ENCODE assay signal across 13 cellular contexts in the genomic region with DNA sequence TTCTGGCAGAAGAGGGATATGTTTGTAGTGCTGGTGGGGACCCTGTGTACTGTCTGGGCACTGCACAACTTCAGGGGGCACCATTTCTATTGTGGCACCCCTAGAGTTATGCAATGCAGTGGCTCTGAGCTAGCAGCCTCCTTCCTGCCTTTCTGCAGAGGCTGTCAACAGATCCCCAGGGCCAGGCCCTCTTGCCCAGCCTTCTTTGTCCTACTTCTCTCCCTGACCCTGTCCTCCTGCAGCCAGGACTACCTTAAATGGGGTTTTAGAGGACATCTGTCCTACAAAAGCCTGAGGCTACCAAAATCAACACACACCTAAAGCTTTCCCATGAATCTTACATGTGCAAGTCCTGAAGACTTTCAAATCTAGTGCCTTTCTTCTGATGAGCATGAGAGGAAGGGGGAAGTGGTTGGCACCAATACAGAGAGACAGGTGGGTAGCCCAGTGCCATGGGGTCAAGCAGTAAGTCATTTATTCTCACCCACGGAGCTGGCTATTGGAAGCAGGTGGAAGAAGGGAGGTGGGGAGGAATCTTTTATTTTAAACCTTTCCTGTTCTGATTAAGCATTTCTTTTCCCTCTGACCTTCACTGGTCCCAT. TPM values are rescaled to one million over a fixed set of nuclear protein-coding genes. Genes with fewer than 3 reads are reported as not detected.
DNase-seq lines count a peak whose midpoint lies in the region; ATAC-seq and TF ChIP-seq lines count a peak whose summit lies in the region.
"Had no signal": no experiment of that assay in that cellular context is flagged by ENCODE, and none has a peak within 500 bp of the region (broad histone marks: within the 10 kb centered on the region; RNA-seq: fewer than 3 reads in every experiment).

No MANE protein-coding gene starts in this region.

- CTCF ChIA-PET in CD8-positive, alpha-beta T cell (lab: Charles Lee), result interaction anchor here (0.6 to 2.9 kb wide), 6 partner anchors 38 to 251 kb away, joined by 3 to 14 read pairs (median 3); no protein-coding TSS in a partner anchor

- H3K36me3 ChIP-seq in CD8-positive, alpha-beta T cell (ENCODE audit: insufficient read depth, low read length), result peaks cover 34% of the 10 kb centered on the region
- H3K36me3 ChIP-seq in mucosa of descending colon (ENCODE audit: low read depth), result no peaks in the 10 kb centered on the region

- DNase-seq in CD8-positive, alpha-beta T cell, result peak in 2 of 7 experiments; percentile 18 to 55
- peak; percentile 18 for DNase-seq in GM20000 (ENCODE audit: low spot score)
- DNase-seq in activated naive CD8-positive, alpha-beta T cell treated with anti-CD3 and anti-CD28 coated beads, Interleukin-2, amount 50 U/mL, for 24 hours, result no peak
- no peak for DNase-seq in nephron progenitor cell
- no peak for DNase-seq in mucosa of descending colon
- no peak for DNase-seq in NK-92 (lab: John Stamatoyannopoulos, UW; ENCODE audit: unreplicated experiment)
- no peak for DNase-seq in DMS153 treated with DMSO at 0.1 percent for 48 hours (lab: John Stamatoyannopoulos, UW; ENCODE audit: unreplicated experiment)
- DNase-seq: COR-L47; NCI-H2029; NK-92 treated with Interleukin-12 subunit alpha and Interleukin-12 subunit beta, amount 100 ng/mL, for 24 hours; stimulated activated CD4-positive, alpha-beta T cell treated with anti-CD3 and anti-CD28 coated beads, Interleukin-2, amount 100 ng/mL, for 48 hours had no signal

- peak overlapping the region; percentile 98 for H3K4me3 ChIP-seq in CD8-positive, alpha-beta T cell (ENCODE audit: low read depth, low read length)
- H3K4me3 ChIP-seq in mucosa of descending colon, result no peak overlapping the region
- H3K4me3 ChIP-seq: K562 had no signal

- POLR2A ChIA-PET in CD8-positive, alpha-beta T cell (lab: Charles Lee), result interaction anchor here (0.8 to 2.1 kb wide), 4 partner anchors 27 to 234 kb away, joined by 3 to 9 read pairs (median 4); a partner anchor contains a TSS

- no peaks in the 10 kb centered on the region for H3K27me3 Mint-ChIP-seq in CD8-positive, alpha-beta T cell (ENCODE audit: low read depth)
- H3K27me3 Mint-ChIP-seq in activated naive CD8-positive, alpha-beta T cell treated with anti-CD3 and anti-CD28 coated beads, Interleukin-2, amount 50 U/mL, for 24 hours, result no peaks in the 10 kb centered on the region
- peaks cover 48% of the 10 kb centered on the region for H3K27me3 Mint-ChIP-seq in nephron progenitor cell (ENCODE audit: low read depth, poor library complexity)

- H3K27me3 ChIP-seq in CD8-positive, alpha-beta T cell (ENCODE audit: insufficient read depth, low read length), result no peaks in the 10 kb centered on the region

- no peak for TF ChIP-seq CTCF in CD8-positive, alpha-beta T cell (IDR thresholded peaks at IDR 0.05)
- TF ChIP-seq CTCF in GM20000 (IDR thresholded peaks at IDR 0.05; ENCODE audit: extremely low read depth, missing control alignments) (no peak), nephron progenitor cell (IDR thresholded peaks at IDR 0.05) (no peak), mucosa of descending colon (IDR thresholded peaks at IDR 0.05) (no peak)

- no peaks in the 10 kb centered on the region for H3K9me3 ChIP-seq in CD8-positive, alpha-beta T cell (ENCODE audit: low read length)
- H3K9me3 ChIP-seq in mucosa of descending colon, result no peaks in the 10 kb centered on the region

- intact Hi-C loops in CD8-positive, alpha-beta T cell (cut with DNase I, micrococcal nuclease), result loop anchor here (2.0 to 10.0 kb wide), 5 partner anchors 37 to 606 kb away; a partner anchor contains a TSS
- intact Hi-C loops in mucosa of descending colon (cut with DNase I, micrococcal nuclease), result no loop called here

- H3K4me1 Mint-ChIP-seq in CD8-positive, alpha-beta T cell (ENCODE audit: low read depth), result peaks cover 75% of the 10 kb centered on the region
- peaks cover 75% of the 10 kb centered on the region for H3K4me1 Mint-ChIP-seq in activated naive CD8-positive, alpha-beta T cell treated with anti-CD3 and anti-CD28 coated beads, Interleukin-2, amount 50 U/mL, for 24 hours
- peaks cover 76% of the 10 kb centered on the region for H3K4me1 Mint-ChIP-seq in nephron progenitor cell

- H3K4me3 Mint-ChIP-seq in CD8-positive, alpha-beta T cell, result peak overlapping the region; percentile 97
- peak overlapping the region; percentile 90 for H3K4me3 Mint-ChIP-seq in activated naive CD8-positive, alpha-beta T cell treated with anti-CD3 and anti-CD28 coated beads, Interleukin-2, amount 50 U/mL, for 24 hours
- H3K4me3 Mint-ChIP-seq in nephron progenitor cell, result peak overlapping the region; percentile 90

- H3K4me1 ChIP-seq in CD8-positive, alpha-beta T cell (ENCODE audit: insufficient read depth, low read length), result peaks cover 76% of the 10 kb centered on the region
- peaks cover 22% of the 10 kb centered on the region for H3K4me1 ChIP-seq in mucosa of descending colon (ENCODE audit: low read depth)

- H3K36me3 Mint-ChIP-seq in CD8-positive, alpha-beta T cell, result peaks cover 58% of the 10 kb centered on the region
- H3K36me3 Mint-ChIP-seq in activated naive CD8-positive, alpha-beta T cell treated with anti-CD3 and anti-CD28 coated beads, Interleukin-2, amount 50 U/mL, for 24 hours (ENCODE audit: low read depth), result peaks cover 36% of the 10 kb centered on the region
- H3K36me3 Mint-ChIP-seq in nephron progenitor cell (ENCODE audit: low read depth), result peaks cover 10% of the 10 kb centered on the region

- H3K9me3 Mint-ChIP-seq in CD8-positive, alpha-beta T cell, result no peaks in the 10 kb centered on the region
- no peaks in the 10 kb centered on the region for H3K9me3 Mint-ChIP-seq in activated naive CD8-positive, alpha-beta T cell treated with anti-CD3 and anti-CD28 coated beads, Interleukin-2, amount 50 U/mL, for 24 hours
- H3K9me3 Mint-ChIP-seq in nephron progenitor cell, result no peaks in the 10 kb centered on the region

- peak overlapping the region; percentile 98 for H3K27ac ChIP-seq in CD8-positive, alpha-beta T cell (ENCODE audit: low read depth, low read length)

- H3K27ac Mint-ChIP-seq in CD8-positive, alpha-beta T cell, result peak overlapping the region; percentile 98
- peak overlapping the region; percentile 83 for H3K27ac Mint-ChIP-seq in activated naive CD8-positive, alpha-beta T cell treated with anti-CD3 and anti-CD28 coated beads, Interleukin-2, amount 50 U/mL, for 24 hours
- H3K27ac Mint-ChIP-seq in nephron progenitor cell, result no peak overlapping the region

- no peak for ATAC-seq in CD8-positive, alpha-beta T cell
- no peak for ATAC-seq in activated naive CD8-positive, alpha-beta T cell treated with anti-CD3 and anti-CD28 coated beads, Interleukin-2, amount 50 U/mL, for 24 hours
- no peak for ATAC-seq in mucosa of descending colon
- ATAC-seq in HG03045 (IDR thresholded peaks at IDR 0.05; ENCODE audit: unreplicated experiment), result no peak

RNA-seq across cellular contexts. Expression of a gene that starts 2.4 kb away (rescaled TPM):
- total RNA-seq in CD8-positive, alpha-beta T cell, result 100 to 1,000 TPM; 909 to 922 TPM
- total RNA-seq in mucosa of descending colon, result 10 to 100 TPM in 1 of 3 donors, 1 to 10 TPM in 2; 3.1 to 12.3 (median 7.4) TPM

Comparison
In these comparisons a context has a peak if more than half of its experiments do, and no peak if none do; other contexts are left out.
1. RNA of a gene that starts 2.4 kb away (total RNA-seq): 909 to 922 TPM in CD8-positive, alpha-beta T cell; 3.1 to 12.3 TPM in mucosa of descending colon; every median in the first group is over 10 times any median in the second.
2. intact Hi-C loops: an anchor here in CD8-positive, alpha-beta T cell (2.0 to 10.0 kb wide); none called in mucosa of descending colon.
3. Peak in every context shown above with its lines, with median percentiles within 50 percentile points of each other: H3K4me3 Mint-ChIP-seq.